16 cellular contexts compared by ENCODE assay signal in the genomic region with DNA sequence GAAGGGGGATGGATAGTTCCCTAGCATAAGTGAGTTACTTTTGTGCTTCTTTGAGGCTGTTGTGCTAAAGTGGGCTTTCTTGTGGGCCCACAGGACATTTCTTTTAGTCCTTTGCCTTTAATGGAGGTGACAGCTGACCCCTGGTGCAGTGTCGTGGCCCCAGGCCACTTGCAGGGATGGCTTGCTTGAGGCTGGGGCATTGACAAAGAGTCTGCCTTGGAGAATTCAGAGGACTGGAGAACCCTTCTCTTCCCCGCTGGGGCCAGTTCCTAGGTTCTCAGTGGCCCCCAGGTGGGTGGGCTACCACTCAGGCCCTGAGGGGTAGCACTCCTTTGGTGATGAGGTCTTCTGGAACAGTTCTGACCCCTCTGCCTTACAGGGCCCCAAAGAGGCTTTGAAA. TPM values are rescaled to one million over a fixed set of nuclear protein-coding genes. Genes with fewer than 3 reads are reported as not detected.
A peak's percentile ranks its signal among the peaks of the same experiment; 100 is the strongest.
DNase-seq lines count a peak whose midpoint lies in the region; ATAC-seq and TF ChIP-seq lines count a peak whose summit lies in the region.
"Had no signal": no experiment of that assay in that cellular context is flagged by ENCODE, and none has a peak within 500 bp of the region (broad histone marks: within the 10 kb centered on the region; RNA-seq: fewer than 3 reads in every experiment).

No MANE protein-coding gene starts in this region.

- H3K4me3 Mint-ChIP-seq in CD4-positive, alpha-beta T cell, result peak overlapping the region; percentile 54
- H3K4me3 Mint-ChIP-seq in IgD-negative memory B cell, result peak overlapping the region in 1 of 4 donors; percentile 91

- H3K4me1 ChIP-seq in ectodermal cell (ENCODE audit: control insufficient read depth, insufficient read depth, low read length), result peaks cover 14% of the 10 kb centered on the region
- peaks cover 0 to 93% (median 75%) of the 10 kb centered on the region in 4 donors for H3K4me1 ChIP-seq in sigmoid colon

- CTCF ChIA-PET in CD4-positive, alpha-beta T cell (lab: Charles Lee), result no interaction called here

- H3K36me3 ChIP-seq in ectodermal cell (ENCODE audit: control insufficient read depth, insufficient read depth, low read length) (no peaks in the 10 kb centered on the region), sigmoid colon (no peaks in the 10 kb centered on the region)
- H3K36me3 ChIP-seq: left lung, ovary, thyroid gland had no signal

- intact Hi-C loops in CD4-positive, alpha-beta T cell (cut with DNase I, micrococcal nuclease), result loop anchor here (5.0 to 10.0 kb wide), 4 partner anchors 36 to 1553 kb away; a partner anchor contains a TSS
- intact Hi-C loops in sigmoid colon (cut with DNase I), result loop anchor here (10.0 kb wide), 1 partner anchor 807 kb away; a partner anchor contains a TSS

- POLR2A ChIA-PET in CD4-positive, alpha-beta T cell (lab: Charles Lee), result interaction anchor here (0.7 to 1.4 kb wide), 2 partner anchors 25 to 43 kb away, joined by 3 read pairs; no protein-coding TSS in a partner anchor

- TF ChIP-seq POLR2A in sigmoid colon (IDR thresholded peaks at IDR 0.05), result no peak

- no peak for TF ChIP-seq CTCF in CD4-positive, alpha-beta T cell (IDR thresholded peaks at IDR 0.05)
- no peak for TF ChIP-seq CTCF in sigmoid colon (IDR thresholded peaks at IDR 0.05)

- peak overlapping the region; percentile 90 for H3K27ac Mint-ChIP-seq in CD4-positive, alpha-beta T cell
- H3K27ac Mint-ChIP-seq in IgD-negative memory B cell, result peak overlapping the region; percentile 53 to 100 (median 73)

- peaks cover 47% of the 10 kb centered on the region for H3K36me3 Mint-ChIP-seq in CD4-positive, alpha-beta T cell (ENCODE audit: low read depth)
- H3K36me3 Mint-ChIP-seq in IgD-negative memory B cell, result peaks cover 4% of the 10 kb centered on the region

- 84 to 95% methylated on average over 2 of the region's 2 CpGs for WGBS in ectodermal cell, 2 experiments
- WGBS in sigmoid colon, 2 donors, result 97 to 99% methylated on average over 2 of the region's 2 CpGs

- H3K27ac ChIP-seq in CD4-positive, alpha-beta T cell (ENCODE audit: low read depth, low read length), result peak overlapping the region; percentile 93
- H3K27ac ChIP-seq in ectodermal cell (ENCODE audit: insufficient read depth, low read depth, low read length, poor library complexity, severe bottlenecking), result peak overlapping the region; percentile 9
- H3K27ac ChIP-seq in sigmoid colon, result peak overlapping the region; percentile 86 to 90 (median 90)
- H3K27ac ChIP-seq: ovary had no signal

- no peak overlapping the region for H3K4me3 ChIP-seq in ectodermal cell (ENCODE audit: insufficient read depth, low read depth, low read length)
- no peak overlapping the region for H3K4me3 ChIP-seq in sigmoid colon
- H3K4me3 ChIP-seq: left lung, ovary, thyroid gland had no signal

- peaks cover 97% of the 10 kb centered on the region for H3K4me1 Mint-ChIP-seq in CD4-positive, alpha-beta T cell (ENCODE audit: low read depth)
- peaks cover 54 to 63% (median 59%) of the 10 kb centered on the region in 3 donors for H3K4me1 Mint-ChIP-seq in IgD-negative memory B cell

- TF ChIP-seq EP300 in sigmoid colon (IDR thresholded peaks at IDR 0.05), result no peak

- ATAC-seq in CD4-positive, alpha-beta T cell (ENCODE audit: poor library complexity), result no peak
- no peak for ATAC-seq in GM21423 (IDR thresholded peaks at IDR 0.05; ENCODE audit: unreplicated experiment)
- ATAC-seq: left lung had no signal

- no peak for DNase-seq in CD4-positive, alpha-beta T cell
- DNase-seq in sigmoid colon (peak; percentile 58), DMS79 (lab: John Stamatoyannopoulos, UW) (no peak), NCI-H2029 treated with DMSO at 0.1 percent for 48 hours (lab: John Stamatoyannopoulos, UW) (no peak)
- DNase-seq: activated CD8-positive, alpha-beta memory T cell treated with anti-CD3 and anti-CD28 coated beads for 24 hours; amygdala; cerebellar nuclear complex; Kasumi-1; left lung; NCI-H748 treated with DMSO at 0.1 percent for 48 hours; ovary; thyroid gland had no signal

- H3K9me3 ChIP-seq in CD4-positive, alpha-beta T cell (ENCODE audit: control insufficient read depth, low read length), result no peaks in the 10 kb centered on the region
- no peaks in the 10 kb centered on the region for H3K9me3 ChIP-seq in ectodermal cell (ENCODE audit: control insufficient read depth, low read length)
- H3K9me3 ChIP-seq in sigmoid colon, result no peaks in the 10 kb centered on the region
- H3K9me3 ChIP-seq: left lung, ovary, thyroid gland had no signal

- H3K9me3 Mint-ChIP-seq in CD4-positive, alpha-beta T cell, result peaks cover 2% of the 10 kb centered on the region
- H3K9me3 Mint-ChIP-seq in IgD-negative memory B cell, result no peaks in the 10 kb centered on the region
- H3K9me3 Mint-ChIP-seq: activated T-helper 2 cell treated with anti-CD3 and anti-CD28 coated beads, Interferon-gamma antibody, Interleukin-2, Interleukin-4, amounts not matched to agents 10 μg/mL and 5 μg/mL and 100 μg/mL, durations not matched to agents 14 hours and 24 hours and 36 hours had no signal

- no peaks in the 10 kb centered on the region for H3K27me3 Mint-ChIP-seq in CD4-positive, alpha-beta T cell
- no peaks in the 10 kb centered on the region for H3K27me3 Mint-ChIP-seq in IgD-negative memory B cell

- no peaks in the 10 kb centered on the region for H3K27me3 ChIP-seq in CD4-positive, alpha-beta T cell (ENCODE audit: control insufficient read depth, insufficient read depth, low read length)
- H3K27me3 ChIP-seq in ectodermal cell (ENCODE audit: control insufficient read depth, insufficient read depth, low read length, poor library complexity, severe bottlenecking) (peaks cover 34% of the 10 kb centered on the region), sigmoid colon (no peaks in the 10 kb centered on the region)
- H3K27me3 ChIP-seq: left lung, ovary, thyroid gland had no signal

RNA-seq across cellular contexts. Expression of a gene that starts 12.8 kb away (rescaled TPM):
- total RNA-seq in CD4-positive, alpha-beta T cell, result 100 to 1,000 TPM; 109 to 116 TPM
- 11.6 TPM for polyA plus RNA-seq in IgD-negative memory B cell
- polyA plus RNA-seq in ectodermal cell (2013, experiment 1 of 4), result 1.1 TPM
- 1.0 TPM for polyA plus RNA-seq in ectodermal cell (2013, experiment 2 of 4)
- polyA plus RNA-seq in ectodermal cell (2013, experiment 3 of 4), result 0.48 TPM
- 0.57 TPM for polyA plus RNA-seq in ectodermal cell (2013, experiment 4 of 4)
- total RNA-seq in sigmoid colon, result 10 to 100 TPM in 3 of 4 donors, 1 to 10 TPM in 1; 6.0 to 19.3 (median 13.6) TPM
- polyA plus RNA-seq in sigmoid colon, result 10 to 100 TPM in 2 of 3 donors, 1 to 10 TPM in 1; 8.1 to 15.6 (median 10.2) TPM

Comparison
In these comparisons a context has a peak if more than half of its experiments do, and no peak if none do; other contexts are left out.
1. H3K27ac ChIP-seq: peak in every context shown above with its lines; median percentile 93 in CD4-positive, alpha-beta T cell; 90 in sigmoid colon; 9 in ectodermal cell.
2. RNA of a gene that starts 12.8 kb away (total RNA-seq): 109 to 116 TPM in CD4-positive, alpha-beta T cell; 6.0 to 19.3 TPM in sigmoid colon; every median in the first group is over 4 times any median in the second.